ENCODE assay signal across 8 cellular contexts in the genomic region with DNA sequence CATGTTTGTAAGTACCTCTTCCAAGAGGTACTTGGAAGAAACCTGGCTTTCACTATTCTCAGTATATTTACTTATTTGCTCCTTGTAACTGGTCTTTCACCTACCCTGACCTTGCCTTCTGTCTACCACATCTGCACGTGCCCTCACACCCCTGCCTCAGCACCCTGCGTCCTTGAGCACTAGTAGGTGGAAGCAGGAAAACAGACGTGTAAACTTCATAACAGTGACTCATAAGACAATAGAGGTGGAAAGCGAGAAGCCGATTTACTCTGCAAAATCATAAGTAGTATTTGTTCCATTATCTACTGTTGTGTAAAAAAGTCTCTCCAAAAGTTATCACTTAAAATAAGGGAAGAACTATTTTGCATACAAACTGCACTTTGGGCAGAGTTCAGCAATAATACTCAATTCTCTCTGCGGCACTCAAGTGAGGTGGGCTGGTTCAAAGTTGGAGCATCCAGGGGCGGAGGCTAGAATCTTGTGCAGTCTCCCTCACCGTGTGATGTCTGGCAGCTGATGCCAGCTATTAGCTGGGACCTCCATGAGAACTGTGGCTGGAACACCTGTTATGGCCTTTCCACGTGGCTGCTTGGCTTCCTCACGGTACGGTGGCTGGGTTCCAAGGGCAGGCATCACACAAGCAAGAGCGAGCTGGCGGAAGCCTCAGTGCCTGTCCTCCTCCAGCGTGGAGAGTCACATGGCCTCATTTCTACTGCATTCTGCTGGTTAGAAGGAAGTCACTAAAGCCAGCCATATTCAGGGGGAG. TPM values are rescaled to one million over a fixed set of nuclear protein-coding genes. Genes with fewer than 3 reads are reported as not detected.
DNase-seq lines count a peak whose midpoint lies in the region; ATAC-seq, FAIRE-seq and TF ChIP-seq lines count a peak whose summit lies in the region.

No MANE protein-coding gene starts in this region.

- peak overlapping the region; percentile 55 for H3K27ac ChIP-seq in GM12878 (ENCODE audit: control insufficient read depth, insufficient read depth)

- no peaks in the 10 kb centered on the region for H3K36me3 ChIP-seq in GM12878 (ENCODE audit: control insufficient read depth in 2 of 2, insufficient read depth in 2 of 2, low read length in 1 of 2)

- CTCF ChIA-PET in GM12878 (lab: Yijun Ruan, JAX): interaction anchor here (0.9 to 1.4 kb wide), 5 partner anchors 11 to 33 kb away, joined by 3 to 4 read pairs (median 3); no protein-coding TSS in a partner anchor

- TF ChIP-seq RAD21 in Ishikawa (IDR thresholded peaks at IDR 0.05; ENCODE audit: low read depth): no peak
- no peak for TF ChIP-seq RAD21 in GM12878 (IDR thresholded peaks at IDR 0.05; ENCODE audit: insufficient read depth, low read depth, low read length)

- TF ChIP-seq EP300 in Ishikawa (IDR thresholded peaks at IDR 0.05; ENCODE audit: borderline replicate concordance): no peak
- no peak for TF ChIP-seq EP300 in GM12878 (IDR thresholded peaks at IDR 0.05; ENCODE audit: borderline replicate concordance in 1 of 2, control insufficient read depth in 1 of 2, low read depth in 2 of 2, low read length in 2 of 2)

- peak overlapping the region; percentile 30 for H3K4me3 ChIP-seq in GM12878

- H3K4me2 ChIP-seq in GM12878 (ENCODE audit: control insufficient read depth, insufficient read depth): peak overlapping the region; percentile 94

- BruUV-seq in GM12878 (replicated peaks; lab: Mats Ljungman, UMichigan): no TSS peak

- POLR2A ChIA-PET in GM12878 (lab: Charles Lee): interaction anchor here (0.5 to 2.8 kb wide), 10 partner anchors 9 to 366 kb away, joined by 3 to 15 read pairs (median 4); partner anchors contain the start of gene PELI3

- peak; percentile 68 for TF ChIP-seq POLR2A in GM12878 (IDR thresholded peaks at IDR 0.05; ENCODE audit: low read depth, low read length)

- intact Hi-C loops in GM12878 (cut with micrococcal nuclease; ENCODE audit: unreplicated experiment): no loop called here

- in situ Hi-C loops in GM12878 (cut with MboI): no loop called here

- peaks cover 42% of the 10 kb centered on the region for H3K79me2 ChIP-seq in GM12878 (ENCODE audit: control insufficient read depth, insufficient read depth, low read length)

- H3K4me1 ChIP-seq in GM12878 (ENCODE audit: control insufficient read depth, insufficient read depth, low read length): peaks cover 28% of the 10 kb centered on the region

- H4K20me1 ChIP-seq in GM12878 (ENCODE audit: control insufficient read depth, insufficient read depth): no peaks in the 10 kb centered on the region

- H3K9ac ChIP-seq in GM12878 (ENCODE audit: control insufficient read depth, insufficient read depth, low read length): peak overlapping the region; percentile 63

- RAD21 ChIA-PET in GM12878 (lab: Charles Lee; ENCODE audit: unreplicated experiment): interaction anchor here (0.7 to 1.6 kb wide), 2 partner anchors 29 to 33 kb away, joined by 3 to 6 read pairs; no protein-coding TSS in a partner anchor

- TF ChIP-seq CTCF in GM12878 (IDR thresholded peaks at IDR 0.05 in 2 of 3, conservative IDR thresholded peaks at IDR 0.05 in 1 of 3; ENCODE audit: control insufficient read depth in 2 of 3, extremely low read depth in 1 of 3, insufficient read depth in 1 of 3, low read depth in 3 of 3, low read length in 3 of 3): no peak

- peak overlapping the region; percentile 82 for H2AFZ ChIP-seq in GM12878 (ENCODE audit: control insufficient read depth, low read depth, low read length)

- H3K9me3 ChIP-seq in GM12878 (replicated peaks; ENCODE audit: control insufficient read depth, insufficient read depth, low read length): no peaks in the 10 kb centered on the region

- no peaks in the 10 kb centered on the region for H3K27me3 ChIP-seq in GM12878 (replicated peaks in 1 of 2; ENCODE audit: control insufficient read depth in 2 of 2, insufficient read depth in 2 of 2, low read length in 1 of 2)

- SMC1A ChIA-PET in GM12878 (lab: Charles Lee; ENCODE audit: uncharacterized antibody, unreplicated experiment): interaction anchor here (0.6 to 4.0 kb wide), 8 partner anchors 11 to 36 kb away, joined by 3 to 18 read pairs (median 8); no protein-coding TSS in a partner anchor

- DNase-seq in T-helper 2 cell (peak; percentile 16 to 88 (median 52)), GM12878 (ENCODE audit: low read depth, low spot score) (no peak), lung microvascular endothelial cell (ENCODE audit: low read depth in 2 of 2) (peak; percentile 60 to 71), epidermal melanocyte (ENCODE audit: insufficient read length, low spot score) (no peak)
- peak; percentile 21 for DNase-seq in stimulated activated CD8-positive, alpha-beta memory T cell treated with anti-CD3 and anti-CD28 coated beads, Interleukin-7, amount 100 ng/mL, for 24 hours (ENCODE audit: low read depth)

- 8% methylated on average over 14 of the region's 14 CpGs for WGBS in GM12878 (ENCODE audit: insufficient coverage, insufficient replicate concordance, low lambda C conversion rate, missing lambda C conversion rate)

- peak; percentile 54 for FAIRE-seq in GM12878 (lab: Jason Lieb, UNC)

- ATAC-seq in GM18861 (IDR thresholded peaks at IDR 0.05; ENCODE audit: unreplicated experiment): peak; percentile 60
- peak; percentile 94 for ATAC-seq in GM12878
- no peak for ATAC-seq in GM18519 (IDR thresholded peaks at IDR 0.05; ENCODE audit: low FRiP score, unreplicated experiment)

TF ChIP-seq in Ishikawa, 13 proteins besides CTCF, POLR2A, EP300 and RAD21 (continues in another document):
- TF ChIP-seq, protein P1, sequence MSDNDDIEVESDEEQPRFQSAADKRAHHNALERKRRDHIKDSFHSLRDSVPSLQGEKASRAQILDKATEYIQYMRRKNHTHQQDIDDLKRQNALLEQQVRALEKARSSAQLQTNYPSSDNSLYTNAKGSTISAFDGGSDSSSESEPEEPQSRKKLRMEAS (IDR thresholded peaks at IDR 0.05): peak; percentile 68

TF ChIP-seq in GM12878, 131 proteins besides CTCF, POLR2A, EP300 and RAD21 (continues in another document):
- TF ChIP-seq YY1 (IDR thresholded peaks at IDR 0.05; ENCODE audit: low read depth, low read length): peak; percentile 73; the same call in 1 of the 2 replicates

RNA-seq across cellular contexts. Expression of gene PACS1, which starts 30.4 kb away (rescaled TPM):
- 218 and 227 TPM in 2 replicates for total RNA-seq in GM12878 (2013; cell fraction: nucleolus; rRNA removed)
- 11.4 and 14.7 TPM in 2 replicates for total RNA-seq in GM12878 (2014; rRNA removed)
- total RNA-seq in GM12878 (2014; rRNA removed; fragmentation: Illumina TruSeq; extraction: Trizol): 13.9 and 15.0 TPM in 2 replicates
- 71.9 and 74.3 TPM in 2 replicates for total RNA-seq in GM12878 (2021)
- polyA plus RNA-seq in GM12878 (2011; ENCODE audit: low read depth): 39.8 TPM
- polyA plus RNA-seq in GM12878 (2011; rRNA removed): 22.3 and 27.2 TPM in 2 replicates
- 22.9 and 29.1 TPM in 2 replicates for polyA plus RNA-seq in GM12878 (2011; cell fraction: cytosol; rRNA removed)
- 54.4 and 80.0 TPM in 2 replicates for polyA plus RNA-seq in GM12878 (2011; cell fraction: nucleus; rRNA removed)
- polyA plus RNA-seq in GM12878 (2012): 74.3 and 85.8 TPM in 2 replicates
- 24.8 and 40.1 TPM in 2 replicates for polyA plus RNA-seq in GM12878 (2014; fragmentation: Illumina TruSeq; extraction: Trizol)
- 1 to 10 TPM; 1.1 to 1.2 TPM for polyA plus RNA-seq in GM12878 (2014; fragmentation: Nextera tagmentation; extraction: Ambion mirVana)
- polyA plus RNA-seq in GM12878 (2014; rRNA removed): 30.3 and 35.6 TPM in 2 replicates
- polyA plus RNA-seq in GM12878 (2016; fragmentation: Nextera tagmentation; extraction: Ambion mirVana): 10 to 100 TPM; 16.5 to 19.3 TPM
- polyA minus RNA-seq in GM12878 (2011; rRNA and poly(A)+ RNA removed): 69.0 and 103 TPM in 2 replicates
- 39.8 and 50.6 TPM in 2 replicates for polyA minus RNA-seq in GM12878 (2011; cell fraction: cytosol; rRNA and poly(A)+ RNA removed)
- 40.5 and 66.1 TPM in 2 replicates for polyA minus RNA-seq in GM12878 (2011; cell fraction: nucleus; rRNA and poly(A)+ RNA removed)
- 17.2 and 22.6 TPM in 2 replicates for total RNA-seq in lung microvascular endothelial cell

RNA-seq across cellular contexts. Expression of gene SF3B2, which starts 48.3 kb away (rescaled TPM):
- total RNA-seq in GM12878 (2013; cell fraction: nucleolus; rRNA removed): 164 and 227 TPM in 2 replicates
- total RNA-seq in GM12878 (2014; rRNA removed): 124 and 138 TPM in 2 replicates
- total RNA-seq in GM12878 (2014; rRNA removed; fragmentation: Illumina TruSeq; extraction: Trizol): 144 and 150 TPM in 2 replicates
- total RNA-seq in GM12878 (2021): 232 and 235 TPM in 2 replicates
- polyA plus RNA-seq in GM12878 (2011; ENCODE audit: low read depth): 102 TPM
- 55.7 and 91.4 TPM in 2 replicates for polyA plus RNA-seq in GM12878 (2011; rRNA removed)
- polyA plus RNA-seq in GM12878 (2011; cell fraction: cytosol; rRNA removed): 123 and 134 TPM in 2 replicates
- polyA plus RNA-seq in GM12878 (2011; cell fraction: nucleus; rRNA removed): 123 and 176 TPM in 2 replicates
- polyA plus RNA-seq in GM12878 (2012): 154 and 158 TPM in 2 replicates
- polyA plus RNA-seq in GM12878 (2014; fragmentation: Illumina TruSeq; extraction: Trizol): 220 and 221 TPM in 2 replicates
- 100 to 1,000 TPM in 1 of 2 experiments, 10 to 100 TPM in 1; 56.3 to 123 TPM for polyA plus RNA-seq in GM12878 (2014; fragmentation: Nextera tagmentation; extraction: Ambion mirVana)
- 126 and 128 TPM in 2 replicates for polyA plus RNA-seq in GM12878 (2014; rRNA removed)
- polyA plus RNA-seq in GM12878 (2016; fragmentation: Nextera tagmentation; extraction: Ambion mirVana): 100 to 1,000 TPM; 243 to 245 TPM
- polyA minus RNA-seq in GM12878 (2011; rRNA and poly(A)+ RNA removed): 46.3 and 58.3 TPM in 2 replicates
- 49.4 and 57.5 TPM in 2 replicates for polyA minus RNA-seq in GM12878 (2011; cell fraction: cytosol; rRNA and poly(A)+ RNA removed)
- 25.9 and 41.6 TPM in 2 replicates for polyA minus RNA-seq in GM12878 (2011; cell fraction: nucleus; rRNA and poly(A)+ RNA removed)
- 57.3 and 63.5 TPM in 2 replicates for total RNA-seq in lung microvascular endothelial cell

RNA-seq across cellular contexts. Expression of gene GAL3ST3, which starts 51.5 kb away (rescaled TPM):
- not detected in 2 replicates for total RNA-seq in GM12878 (2013; cell fraction: nucleolus; rRNA removed)
- total RNA-seq in GM12878 (2014; rRNA removed): not detected in 2 replicates
- not detected in 2 replicates for total RNA-seq in GM12878 (2014; rRNA removed; fragmentation: Illumina TruSeq; extraction: Trizol)
- not detected in 2 replicates for total RNA-seq in GM12878 (2021)
- not detected for polyA plus RNA-seq in GM12878 (2011; ENCODE audit: low read depth)
- polyA plus RNA-seq in GM12878 (2011; rRNA removed): not detected in 2 replicates
- not detected in 2 replicates for polyA plus RNA-seq in GM12878 (2011; cell fraction: cytosol; rRNA removed)
- polyA plus RNA-seq in GM12878 (2011; cell fraction: nucleus; rRNA removed): 0.10 TPM in 1 of 2 replicates, not detected in the other
- polyA plus RNA-seq in GM12878 (2012): not detected in 2 replicates
- polyA plus RNA-seq in GM12878 (2014; fragmentation: Illumina TruSeq; extraction: Trizol): not detected in 2 replicates
- polyA plus RNA-seq in GM12878 (2014; fragmentation: Nextera tagmentation; extraction: Ambion mirVana): not detected
- 0.06 and 0.15 TPM in 2 replicates for polyA plus RNA-seq in GM12878 (2014; rRNA removed)
- polyA plus RNA-seq in GM12878 (2016; fragmentation: Nextera tagmentation; extraction: Ambion mirVana): under 1 TPM in 1 of 2 experiments, not detected in 1; 0.12 TPM
- not detected in 2 replicates for polyA minus RNA-seq in GM12878 (2011; rRNA and poly(A)+ RNA removed)
- polyA minus RNA-seq in GM12878 (2011; cell fraction: cytosol; rRNA and poly(A)+ RNA removed): not detected in 2 replicates
- not detected in 2 replicates for polyA minus RNA-seq in GM12878 (2011; cell fraction: nucleus; rRNA and poly(A)+ RNA removed)
- 0.20 and 0.22 TPM in 2 replicates for total RNA-seq in lung microvascular endothelial cell

Comparison
In these comparisons a context has a peak if more than half of its experiments do, and no peak if none do; other contexts are left out.
1. DNase-seq: peak in T-helper 2 cell (5 of 5), lung microvascular endothelial cell (2 of 2) and stimulated activated CD8-positive, alpha-beta memory T cell treated with anti-CD3 and anti-CD28 coated beads, Interleukin-7, amount 100 ng/mL, for 24 hours (single experiment); none in GM12878 (single experiment) and epidermal melanocyte (single experiment).